22 cellular contexts compared by ENCODE assay signal in the genomic region with DNA sequence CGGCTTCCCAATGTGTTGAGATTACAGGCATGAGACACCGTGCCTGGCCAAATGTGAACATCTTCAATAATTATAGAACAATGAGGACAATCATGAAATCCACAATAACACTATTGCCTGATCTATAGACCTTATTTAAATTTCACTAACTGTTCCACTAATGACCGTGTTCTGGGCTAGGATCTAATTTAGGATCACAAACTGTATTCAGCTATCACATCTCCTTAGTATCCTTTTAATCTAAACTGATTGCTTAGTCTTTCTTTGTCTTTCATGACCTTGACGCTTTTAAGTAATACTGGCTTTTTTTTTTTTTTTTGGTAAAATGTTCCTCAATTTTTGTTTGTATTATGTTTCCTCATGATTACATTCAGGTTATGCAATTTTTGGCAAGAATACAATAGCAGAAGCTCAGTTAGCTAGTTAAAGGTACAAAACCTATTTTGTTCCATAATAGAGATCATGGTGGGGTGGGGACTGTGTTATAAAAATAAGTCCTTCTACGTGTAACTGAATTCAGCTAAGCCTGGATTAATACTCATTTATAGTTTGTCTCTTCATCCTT.
DNase-seq lines count a peak whose midpoint lies in the region; ATAC-seq, FAIRE-seq and TF ChIP-seq lines count a peak whose summit lies in the region.
"Had no signal": no experiment of that assay in that cellular context is flagged by ENCODE, and none has a peak within 500 bp of the region (broad histone marks: within the 10 kb centered on the region; RNA-seq: fewer than 3 reads in every experiment).

No MANE protein-coding gene starts in this region.

- 68% methylated on average over 5 of the region's 5 CpGs for WGBS in tibial nerve, 2 donors

- H3K4me3 Mint-ChIP-seq in CD8-positive, alpha-beta T cell, result no peak overlapping the region

- intact Hi-C loops in CD8-positive, alpha-beta T cell (cut with DNase I, micrococcal nuclease), result no loop called here

- H3K4me3 ChIP-seq in CD8-positive, alpha-beta T cell (ENCODE audit: low read depth, low read length), result no peak overlapping the region
- H3K4me3 ChIP-seq in bronchial epithelial cell (ENCODE audit: low read depth, low read length) (no peak overlapping the region), tibial nerve (no peak overlapping the region), SJCRH30 (no peak overlapping the region)
- H3K4me3 ChIP-seq: esophagus muscularis mucosa, HAP-1, Peyer's patch, psoas muscle, testis had no signal

- peaks cover 11% of the 10 kb centered on the region for H3K4me1 Mint-ChIP-seq in CD8-positive, alpha-beta T cell (ENCODE audit: low read depth)

- FAIRE-seq in bronchial epithelial cell (lab: Jason Lieb, UNC), result no peak
- FAIRE-seq: GM19239, kidney had no signal

- ATAC-seq in CD8-positive, alpha-beta T cell, result no peak
- ATAC-seq in left lobe of liver (peak; percentile 73), GM21423 (IDR thresholded peaks at IDR 0.05; ENCODE audit: unreplicated experiment) (no peak)
- ATAC-seq: psoas muscle had no signal

- no peak overlapping the region for H3K27ac ChIP-seq in CD8-positive, alpha-beta T cell (ENCODE audit: low read depth, low read length)
- H3K27ac ChIP-seq in tibial nerve (peak overlapping the region in 1 of 4 donors; percentile 22), SJCRH30 (no peak overlapping the region)
- H3K27ac ChIP-seq: esophagus muscularis mucosa, Peyer's patch, psoas muscle, testis had no signal

- H3K9me3 ChIP-seq in CD8-positive, alpha-beta T cell (ENCODE audit: low read length), result no peaks in the 10 kb centered on the region
- H3K9me3 ChIP-seq in tibial nerve (no peaks in the 10 kb centered on the region), SJCRH30 (replicated peaks) (no peaks in the 10 kb centered on the region)
- H3K9me3 ChIP-seq: esophagus muscularis mucosa, HAP-1, Peyer's patch, psoas muscle, testis had no signal

- H3K36me3 ChIP-seq in CD8-positive, alpha-beta T cell (ENCODE audit: insufficient read depth, low read length), result no peaks in the 10 kb centered on the region
- H3K36me3 ChIP-seq in bronchial epithelial cell (ENCODE audit: control insufficient read depth, insufficient read depth, low read length), result no peaks in the 10 kb centered on the region
- no peaks in the 10 kb centered on the region for H3K36me3 ChIP-seq in tibial nerve
- H3K36me3 ChIP-seq in SJCRH30, result no peaks in the 10 kb centered on the region
- H3K36me3 ChIP-seq: esophagus muscularis mucosa, HAP-1, Peyer's patch had no signal

- peaks cover 6% of the 10 kb centered on the region for H3K4me1 ChIP-seq in CD8-positive, alpha-beta T cell (ENCODE audit: insufficient read depth, low read length)
- H3K4me1 ChIP-seq in tibial nerve, result peaks cover 0 to 33% (median 5%) of the 10 kb centered on the region in 4 donors
- H3K4me1 ChIP-seq in SJCRH30, result no peaks in the 10 kb centered on the region
- H3K4me1 ChIP-seq: HAP-1, Peyer's patch, psoas muscle had no signal

- no peak for TF ChIP-seq POLR2A in tibial nerve (IDR thresholded peaks at IDR 0.05)

- H3K36me3 Mint-ChIP-seq in CD8-positive, alpha-beta T cell, result peaks cover 64% of the 10 kb centered on the region

- no peaks in the 10 kb centered on the region for H3K27me3 ChIP-seq in CD8-positive, alpha-beta T cell (ENCODE audit: insufficient read depth, low read length)
- H3K27me3 ChIP-seq in bronchial epithelial cell (ENCODE audit: control insufficient read depth, insufficient read depth, low read length) (no peaks in the 10 kb centered on the region), tibial nerve (no peaks in the 10 kb centered on the region), SJCRH30 (no peaks in the 10 kb centered on the region)
- H3K27me3 ChIP-seq: esophagus muscularis mucosa, Peyer's patch, testis had no signal

- no peaks in the 10 kb centered on the region for H3K9me3 Mint-ChIP-seq in CD8-positive, alpha-beta T cell

- H3K27ac Mint-ChIP-seq in CD8-positive, alpha-beta T cell, result peak overlapping the region; percentile 55

- POLR2A ChIA-PET in CD8-positive, alpha-beta T cell (lab: Charles Lee), result interaction anchor here (0.6 to 1.2 kb wide), 2 partner anchors 12 to 22 kb away, joined by 3 read pairs; no protein-coding TSS in a partner anchor

- no peak for DNase-seq in CD8-positive, alpha-beta T cell
- DNase-seq in HCEC 1CT, result peak; percentile 30
- DNase-seq in bronchial epithelial cell (ENCODE audit: low read depth), result peak; percentile 12
- DNase-seq in left lobe of liver (ENCODE audit: low spot score), result no peak
- no peak for DNase-seq in NCI-H1930 (lab: John Stamatoyannopoulos, UW)
- no peak for DNase-seq in tibial nerve (ENCODE audit: low spot score in 2 of 2)
- no peak for DNase-seq in SJCRH30
- DNase-seq: activated CD4-positive, alpha-beta T cell treated with anti-CD3 and anti-CD28 coated beads, Interleukin-2, amount 50 U/mL, for 4 hours; activated naive CD4-positive, alpha-beta T cell treated with Interleukin-2 at 50 U/mL for 16 hours; activated T-cell treated with anti-CD3 and anti-CD28 coated beads for 4 hours; kidney; NCI-H1048; NCI-H2171; NCI-H526 treated with DMSO at 0.1 percent for 48 hours; Peyer's patch; psoas muscle; SW 1271; testis had no signal

- H3K27me3 Mint-ChIP-seq in CD8-positive, alpha-beta T cell (ENCODE audit: low read depth), result no peaks in the 10 kb centered on the region

- peak in 1 of 2 donors; percentile 25 for TF ChIP-seq EP300 in tibial nerve (IDR thresholded peaks at IDR 0.05)

- no peak for TF ChIP-seq CTCF in CD8-positive, alpha-beta T cell (IDR thresholded peaks at IDR 0.05)
- TF ChIP-seq CTCF in bronchial epithelial cell (IDR thresholded peaks at IDR 0.05; ENCODE audit: insufficient read depth, low read length, severe bottlenecking), result no peak
- TF ChIP-seq CTCF in tibial nerve (IDR thresholded peaks at IDR 0.05), result no peak

- CTCF ChIA-PET in CD8-positive, alpha-beta T cell (lab: Charles Lee), result interaction anchor here (1.6 kb wide), 1 partner anchor 105 kb away, joined by 4 read pairs; no protein-coding TSS in a partner anchor

Comparison
In these comparisons a context has a peak if more than half of its experiments do, and no peak if none do; other contexts are left out.
1. DNase-seq: peak in HCEC 1CT (single experiment) and bronchial epithelial cell (single experiment); none in CD8-positive, alpha-beta T cell (0 of 7), left lobe of liver (single experiment), NCI-H1930 (0 of 2), tibial nerve (0 of 2) and SJCRH30 (0 of 2).